ENCODE assay signal across 8 cellular contexts in genomic region chr15:66704019-66704782, GRCh38. TPM values are rescaled to one million over a fixed set of nuclear protein-coding genes. Genes with fewer than 3 reads are reported as not detected.
A peak's percentile ranks its signal among the peaks of the same experiment; 100 is the strongest.
DNase-seq lines count a peak whose midpoint lies in the region; ATAC-seq and TF ChIP-seq lines count a peak whose summit lies in the region.

No MANE protein-coding gene starts in this region.

- H3K4me2 ChIP-seq in parathyroid adenoma (ENCODE audit: low read length) = peak overlapping the region; percentile 34

- no peaks in the 10 kb centered on the region for H3K79me2 ChIP-seq in parathyroid adenoma

- no peak overlapping the region for H3K27ac ChIP-seq in esophagus (ENCODE audit: low read depth in 2 of 2, low read length in 1 of 2)
- H3K27ac ChIP-seq in parathyroid adenoma = no peak overlapping the region

- no peak for TF ChIP-seq CTCF in parathyroid adenoma (IDR thresholded peaks at IDR 0.05)

- H3K36me3 ChIP-seq in esophagus (ENCODE audit: control insufficient read depth in 2 of 2, insufficient read depth in 2 of 2, low read length in 1 of 2) (no peaks in the 10 kb centered on the region), parathyroid adenoma (ENCODE audit: control insufficient read depth, insufficient read depth, low read length) (no peaks in the 10 kb centered on the region)

- H3K4me3 ChIP-seq in esophagus (ENCODE audit: low read depth in 1 of 2, low read length in 2 of 2) = peak overlapping the region; percentile 53 to 63
- peak overlapping the region; percentile 39 for H3K4me3 ChIP-seq in parathyroid adenoma (ENCODE audit: low read depth, low read length)

- H3K27me3 ChIP-seq in esophagus (ENCODE audit: control insufficient read depth in 1 of 2, insufficient read depth in 2 of 2, low read length in 2 of 2) (no peaks in the 10 kb centered on the region), parathyroid adenoma (ENCODE audit: control insufficient read depth, insufficient read depth, low read length) (no peaks in the 10 kb centered on the region)

- H3K9me3 ChIP-seq in esophagus (ENCODE audit: control insufficient read depth in 2 of 2, insufficient read depth in 1 of 2, low read depth in 1 of 2, low read length in 1 of 2) (no peaks in the 10 kb centered on the region), parathyroid adenoma (ENCODE audit: control insufficient read depth, low read length) (no peaks in the 10 kb centered on the region)

- H3K4me1 ChIP-seq in esophagus (ENCODE audit: control insufficient read depth in 2 of 2, insufficient read depth in 2 of 2, low read length in 1 of 2) (peaks cover 1 to 7% of the 10 kb centered on the region in 2 donors), parathyroid adenoma (no peaks in the 10 kb centered on the region)

- no peak overlapping the region for H3K9ac ChIP-seq in parathyroid adenoma

- 10 to 16% methylated on average over 30 of the region's 30 CpGs for WGBS in esophagus, 2 donors

- H2AFZ ChIP-seq in parathyroid adenoma = peak overlapping the region; percentile 28

- peak; percentile 22 for DNase-seq in ELF-1 (ENCODE audit: low read depth, low spot score)
- DNase-seq in OCI-M1 (lab: John Stamatoyannopoulos, UW) = peak; percentile 40
- no peak for DNase-seq in A172 (ENCODE audit: low spot score)
- no peak for DNase-seq in epidermal melanocyte (ENCODE audit: insufficient read length, low spot score)

- ATAC-seq in HG03025 (IDR thresholded peaks at IDR 0.05; ENCODE audit: low FRiP score, unreplicated experiment) (no peak), GM21528 (IDR thresholded peaks at IDR 0.05; ENCODE audit: low FRiP score, unreplicated experiment) (no peak)

RNA-seq across cellular contexts. Expression of gene SMAD6, which starts 2.2 kb away (rescaled TPM):
- polyA plus RNA-seq in esophagus = 1 to 10 TPM in 1 of 2 donors, under 1 TPM in 1; 0.75 to 1.6 TPM
- total RNA-seq in A172 (2014; rRNA removed; shearing (Covaris generic)) = 20.8 and 37.9 TPM in 2 replicates

Comparison
In these comparisons a context has a peak if more than half of its experiments do, and no peak if none do; other contexts are left out.
1. DNase-seq: peak in ELF-1 (single experiment) and OCI-M1 (single experiment); none in A172 (single experiment) and epidermal melanocyte (single experiment).